In genomic region chr10:120456626-120457430, GRCh38 we compare ENCODE assay signal across 8 cellular contexts. TPM values are rescaled to one million over a fixed set of nuclear protein-coding genes. Genes with fewer than 3 reads are reported as not detected.
DNase-seq lines count a peak whose midpoint lies in the region; ATAC-seq, FAIRE-seq and TF ChIP-seq lines count a peak whose summit lies in the region.

PLPP4 (plus strand) TSS chr10:120457227; CDS start chr10:120457306, 79 bp downstream.

- POLR2A ChIA-PET in MCF 10A (lab: Yijun Ruan, JAX) = no interaction called here
- POLR2A ChIA-PET in CD8-positive, alpha-beta T cell (lab: Charles Lee) = no interaction called here

- ATAC-seq in stimulated activated effector memory CD8-positive, alpha-beta T cell treated with anti-CD3 and anti-CD28 coated beads, Interleukin-12 subunit alpha, Interleukin-12 subunit beta, amount 100 ng/mL, for 72 hours = peak; percentile 19
- ATAC-seq in CD8-positive, alpha-beta T cell = no peak

- no TSS peak for BruUV-seq in MCF 10A (replicated peaks; lab: Mats Ljungman, UMichigan)

- peaks cover 46% of the 10 kb centered on the region for H3K27me3 Mint-ChIP-seq in MCF 10A (ENCODE audit: insufficient read depth, unreplicated experiment)
- H3K27me3 Mint-ChIP-seq in CD8-positive, alpha-beta T cell (ENCODE audit: low read depth) = peaks cover 24% of the 10 kb centered on the region

- H3K9me3 Mint-ChIP-seq in MCF 10A (ENCODE audit: unreplicated experiment) = no peaks in the 10 kb centered on the region
- H3K9me3 Mint-ChIP-seq in stimulated activated effector memory CD8-positive, alpha-beta T cell treated with anti-CD3 and anti-CD28 coated beads, Interleukin-12 subunit alpha, Interleukin-12 subunit beta, amount 100 ng/mL, for 72 hours = peaks cover 2% of the 10 kb centered on the region
- H3K9me3 Mint-ChIP-seq in CD8-positive, alpha-beta T cell = no peaks in the 10 kb centered on the region

- peaks cover 3% of the 10 kb centered on the region for H3K27me3 ChIP-seq in CD8-positive, alpha-beta T cell (ENCODE audit: insufficient read depth, low read length)

- DNase-seq in LNCaP clone FGC (ENCODE audit: low read depth) (no peak), MCF 10A (ENCODE audit: unreplicated experiment) (peak; percentile 32), kidney (peak; percentile 71), SHP77 (lab: John Stamatoyannopoulos, UW) (no peak)
- DNase-seq in stimulated activated effector memory CD8-positive, alpha-beta T cell treated with anti-CD3 and anti-CD28 coated beads, Interleukin-12 subunit alpha, Interleukin-12 subunit beta, amount 100 ng/mL, for 72 hours (ENCODE audit: low spot score in 2 of 2) = no peak
- DNase-seq in CD8-positive, alpha-beta T cell = no peak
- no peak for DNase-seq in effector CD8-positive, alpha-beta T cell (lab: John Stamatoyannopoulos, UW)

- peaks cover 0 to 2% of the 10 kb centered on the region in 2 donors for H3K4me1 ChIP-seq in kidney (ENCODE audit: control insufficient read depth in 1 of 2, insufficient read depth in 1 of 2, low read depth in 1 of 2, low read length in 2 of 2)
- H3K4me1 ChIP-seq in CD8-positive, alpha-beta T cell (ENCODE audit: insufficient read depth, low read length) = no peaks in the 10 kb centered on the region

- H3K27ac Mint-ChIP-seq in MCF 10A (ENCODE audit: low read depth, unreplicated experiment) = no peak within 1 kb of the TSS
- no peak within 1 kb of the TSS for H3K27ac Mint-ChIP-seq in stimulated activated effector memory CD8-positive, alpha-beta T cell treated with anti-CD3 and anti-CD28 coated beads, Interleukin-12 subunit alpha, Interleukin-12 subunit beta, amount 100 ng/mL, for 72 hours
- H3K27ac Mint-ChIP-seq in CD8-positive, alpha-beta T cell = no peak within 1 kb of the TSS

- peak within 1 kb of the TSS; percentile 79 for H3K4me3 Mint-ChIP-seq in MCF 10A (ENCODE audit: unreplicated experiment)
- H3K4me3 Mint-ChIP-seq in stimulated activated effector memory CD8-positive, alpha-beta T cell treated with anti-CD3 and anti-CD28 coated beads, Interleukin-12 subunit alpha, Interleukin-12 subunit beta, amount 100 ng/mL, for 72 hours = no peak within 1 kb of the TSS
- no peak within 1 kb of the TSS for H3K4me3 Mint-ChIP-seq in CD8-positive, alpha-beta T cell

- H3K36me3 Mint-ChIP-seq in MCF 10A (ENCODE audit: insufficient read depth, unreplicated experiment) = peaks cover 7% of the 10 kb centered on the region
- H3K36me3 Mint-ChIP-seq in stimulated activated effector memory CD8-positive, alpha-beta T cell treated with anti-CD3 and anti-CD28 coated beads, Interleukin-12 subunit alpha, Interleukin-12 subunit beta, amount 100 ng/mL, for 72 hours = no peaks in the 10 kb centered on the region
- H3K36me3 Mint-ChIP-seq in CD8-positive, alpha-beta T cell = no peaks in the 10 kb centered on the region

- TF ChIP-seq CTCF in LNCaP clone FGC (IDR thresholded peaks at IDR 0.05; ENCODE audit: control insufficient read depth, extremely low read depth, insufficient read depth) (no peak), MCF 10A (IDR thresholded peaks at IDR 0.05; ENCODE audit: unreplicated experiment) (no peak), kidney (IDR thresholded peaks at IDR 0.05; ENCODE audit: borderline replicate concordance, extremely low read depth, insufficient read depth) (no peak)
- TF ChIP-seq CTCF in CD8-positive, alpha-beta T cell (IDR thresholded peaks at IDR 0.05) = no peak

- FAIRE-seq in kidney (lab: Jason Lieb, UNC) = no peak

- H3K4me1 Mint-ChIP-seq in MCF 10A (ENCODE audit: insufficient read depth, unreplicated experiment) = peaks cover 6% of the 10 kb centered on the region
- H3K4me1 Mint-ChIP-seq in stimulated activated effector memory CD8-positive, alpha-beta T cell treated with anti-CD3 and anti-CD28 coated beads, Interleukin-12 subunit alpha, Interleukin-12 subunit beta, amount 100 ng/mL, for 72 hours = no peaks in the 10 kb centered on the region
- H3K4me1 Mint-ChIP-seq in CD8-positive, alpha-beta T cell (ENCODE audit: low read depth) = peaks cover 2% of the 10 kb centered on the region

- H3K4me3 ChIP-seq in GM08714 (ENCODE audit: low read length) (peak within 1 kb of the TSS; percentile 13; the same call in 1 of the 2 replicates), LNCaP clone FGC (ENCODE audit: low read depth, low read length) (peak within 1 kb of the TSS; percentile 48), kidney (ENCODE audit: low read length in 2 of 2) (peak within 1 kb of the TSS; percentile 53 to 66)
- no peak within 1 kb of the TSS for H3K4me3 ChIP-seq in CD8-positive, alpha-beta T cell (ENCODE audit: low read depth, low read length)

- peak within 1 kb of the TSS in 1 of 2 donors; percentile 55 for H3K9ac ChIP-seq in kidney (ENCODE audit: low read length in 2 of 2)

- H3K36me3 ChIP-seq in kidney (ENCODE audit: control insufficient read depth in 1 of 2, insufficient read depth in 2 of 2, low read length in 2 of 2) = no peaks in the 10 kb centered on the region
- no peaks in the 10 kb centered on the region for H3K36me3 ChIP-seq in CD8-positive, alpha-beta T cell (ENCODE audit: insufficient read depth, low read length)

- CTCF ChIA-PET in MCF 10A (lab: Yijun Ruan, JAX) = no interaction called here
- CTCF ChIA-PET in CD8-positive, alpha-beta T cell (lab: Charles Lee) = no interaction called here

- peak within 1 kb of the TSS in 1 of 2 donors; percentile 34 for H3K27ac ChIP-seq in kidney (ENCODE audit: low read depth in 2 of 2, low read length in 2 of 2)
- H3K27ac ChIP-seq in CD8-positive, alpha-beta T cell (ENCODE audit: low read depth, low read length) = no peak within 1 kb of the TSS

- H3K9me3 ChIP-seq in kidney (ENCODE audit: control insufficient read depth in 1 of 2, low read length in 2 of 2) = no peaks in the 10 kb centered on the region
- no peaks in the 10 kb centered on the region for H3K9me3 ChIP-seq in CD8-positive, alpha-beta T cell (ENCODE audit: low read length)

- intact Hi-C loops in MCF 10A (cut with micrococcal nuclease) = no loop called here
- intact Hi-C loops in kidney (cut with DNase I) = no loop called here
- intact Hi-C loops in CD8-positive, alpha-beta T cell (cut with DNase I, micrococcal nuclease) = no loop called here

RNA-seq across cellular contexts. Expression of gene PLPP4, which starts in this region (rescaled TPM):
- total RNA-seq in MCF 10A (2022) = 0.86 and 1.3 TPM in 2 replicates
- total RNA-seq in kidney = 6.4 TPM
- 11.2 TPM for polyA plus RNA-seq in kidney (ENCODE audit: insufficient read depth, low read depth, low replicate concordance)
- not detected for total RNA-seq in CD8-positive, alpha-beta T cell

Comparison
In these comparisons a context has a peak if more than half of its experiments do, and no peak if none do; other contexts are left out.
1. DNase-seq: peak in MCF 10A (single experiment) and kidney (single experiment); none in LNCaP clone FGC (single experiment), stimulated activated effector memory CD8-positive, alpha-beta T cell treated with anti-CD3 and anti-CD28 coated beads, Interleukin-12 subunit alpha, Interleukin-12 subunit beta, amount 100 ng/mL, for 72 hours (0 of 2), CD8-positive, alpha-beta T cell (0 of 7), SHP77 (0 of 2) and effector CD8-positive, alpha-beta T cell (single experiment).